ENCODE assay signal across 20 cellular contexts in the genomic region with DNA sequence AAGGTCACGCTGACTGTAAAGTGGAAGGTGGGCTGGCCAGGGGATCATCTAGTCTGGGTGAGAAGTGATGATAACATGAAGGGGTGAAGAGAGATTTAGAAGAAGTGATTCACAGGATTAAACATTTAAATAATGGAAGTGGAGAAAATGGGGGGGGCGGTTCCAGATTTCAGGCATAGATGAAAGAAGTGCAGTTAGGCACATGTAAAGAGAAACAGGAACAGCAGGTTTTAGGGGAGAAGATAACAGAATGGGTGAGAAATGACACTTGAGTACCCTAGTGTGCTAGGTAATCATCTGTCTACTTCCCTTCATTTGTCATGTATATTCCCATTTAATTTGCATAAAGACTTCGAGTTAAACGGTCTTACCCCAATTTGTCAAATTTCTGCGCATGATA. TPM values are rescaled to one million over a fixed set of nuclear protein-coding genes. Genes with fewer than 3 reads are reported as not detected.
DNase-seq lines count a peak whose midpoint lies in the region; ATAC-seq and TF ChIP-seq lines count a peak whose summit lies in the region.
"Had no signal": no experiment of that assay in that cellular context is flagged by ENCODE, and none has a peak within 500 bp of the region (broad histone marks: within the 10 kb centered on the region; RNA-seq: fewer than 3 reads in every experiment).

No MANE protein-coding gene starts in this region.

- no peak overlapping the region for H3K4me3 ChIP-seq in PC-9
- H3K4me3 ChIP-seq: esophagus muscularis mucosa, left lung, thoracic aorta had no signal

- H3K36me3 Mint-ChIP-seq in stimulated activated naive CD8-positive, alpha-beta T cell treated with anti-CD3 and anti-CD28 coated beads, Interleukin-15, Interleukin-2, amounts not matched to agents 100 ng/mL and 50 ng/mL, for 24 hours (ENCODE audit: low read depth), result peaks cover 59% of the 10 kb centered on the region
- H3K36me3 Mint-ChIP-seq: CD8-positive, alpha-beta T cell had no signal

- peak overlapping the region; percentile 32 for H3K27ac ChIP-seq in PC-9
- H3K27ac ChIP-seq in caudate nucleus (ENCODE audit: low read depth, low read length), result peak overlapping the region; percentile 4
- H3K27ac ChIP-seq: esophagus muscularis mucosa, HL-60, left lung, thoracic aorta had no signal

- peaks cover 46% of the 10 kb centered on the region for H3K36me3 ChIP-seq in PC-9 (ENCODE audit: low read depth)
- H3K36me3 ChIP-seq: thoracic aorta had no signal

- no peak for ATAC-seq in HG02981 (IDR thresholded peaks at IDR 0.05; ENCODE audit: unreplicated experiment)
- ATAC-seq: CD8-positive, alpha-beta T cell; left lung had no signal

- no peak overlapping the region for H3K27ac Mint-ChIP-seq in stimulated activated naive CD8-positive, alpha-beta T cell treated with anti-CD3 and anti-CD28 coated beads, Interleukin-15, Interleukin-2, amounts not matched to agents 100 ng/mL and 50 ng/mL, for 24 hours
- H3K27ac Mint-ChIP-seq: activated CD4-positive, alpha-beta T cell treated with anti-CD3 and anti-CD28 coated beads, Interleukin-2, amount 10 ng/mL, durations not matched to agents 7 days and 5 days; CD8-positive, alpha-beta T cell had no signal

- peak overlapping the region; percentile 4 for H3K4me3 Mint-ChIP-seq in stimulated activated naive CD8-positive, alpha-beta T cell treated with anti-CD3 and anti-CD28 coated beads, Interleukin-15, Interleukin-2, amounts not matched to agents 100 ng/mL and 50 ng/mL, for 24 hours
- H3K4me3 Mint-ChIP-seq: activated CD4-positive, alpha-beta T cell treated with anti-CD3 and anti-CD28 coated beads, Interleukin-2, amount 10 ng/mL, durations not matched to agents 7 days and 5 days; activated T-cell treated with anti-CD3 and anti-CD28 coated beads, Interleukin-2, amount 50 U/mL, for 4 hours; CD8-positive, alpha-beta T cell; IgD-negative memory B cell had no signal

- DNase-seq in activated T-cell treated with anti-CD3 and anti-CD28 coated beads, Interleukin-2, amount 50 U/mL, for 48 hours, result peak; percentile 31 to 35
- DNase-seq in activated T-cell treated with anti-CD3 and anti-CD28 coated beads for 4 hours, result no peak
- DNase-seq in PC-9, result peak in 1 of 2 experiments; percentile 69
- DNase-seq in caudate nucleus (lab: John Stamatoyannopoulos, UW), result no peak
- no peak for DNase-seq in islet precursor cell
- no peak for DNase-seq in stimulated activated CD4-positive, alpha-beta T cell treated with anti-CD3 and anti-CD28 coated beads, Interleukin-4, amount 100 ng/mL, for 4 hours
- DNase-seq: activated CD4-positive, alpha-beta T cell treated with anti-CD3 and anti-CD28 coated beads, Interleukin-2, amount 10 ng/mL, durations not matched to agents 7 days and 5 days; activated T-cell treated with anti-CD3 and anti-CD28 coated beads, Interleukin-2, amount 50 U/mL, for 4 hours; CD8-positive, alpha-beta T cell; cerebellar nuclear complex; effector CD4-positive, alpha-beta T cell; left lung; NCI-H1694 treated with DMSO at 0.1 percent for 48 hours; NCI-H446 had no signal

- H3K9me3 Mint-ChIP-seq in stimulated activated naive CD8-positive, alpha-beta T cell treated with anti-CD3 and anti-CD28 coated beads, Interleukin-15, Interleukin-2, amounts not matched to agents 100 ng/mL and 50 ng/mL, for 24 hours, result no peaks in the 10 kb centered on the region
- H3K9me3 Mint-ChIP-seq: activated CD4-positive, alpha-beta T cell treated with anti-CD3 and anti-CD28 coated beads, Interleukin-2, amount 10 ng/mL, durations not matched to agents 7 days and 5 days; activated T-cell treated with anti-CD3 and anti-CD28 coated beads, Interleukin-2, amount 50 U/mL, for 4 hours; CD8-positive, alpha-beta T cell; IgD-negative memory B cell had no signal

- H2AFZ ChIP-seq in PC-9, result no peak overlapping the region

- peaks cover 98% of the 10 kb centered on the region for H3K79me2 ChIP-seq in PC-9 (ENCODE audit: low read depth)

- no peaks in the 10 kb centered on the region for H3K9me3 ChIP-seq in PC-9 (ENCODE audit: insufficient read depth, low read depth)
- H3K9me3 ChIP-seq: esophagus muscularis mucosa, left lung, thoracic aorta had no signal

- intact Hi-C loops in PC-9 (cut with micrococcal nuclease; ENCODE audit: unreplicated experiment), result loop anchor here (5.0 kb wide), 1 partner anchor 476 kb away; a partner anchor contains a TSS

- no TSS peak for BruUV-seq in PC-9 (replicated peaks; lab: Mats Ljungman, UMichigan)

- H3K27me3 Mint-ChIP-seq in stimulated activated naive CD8-positive, alpha-beta T cell treated with anti-CD3 and anti-CD28 coated beads, Interleukin-15, Interleukin-2, amounts not matched to agents 100 ng/mL and 50 ng/mL, for 24 hours, result no peaks in the 10 kb centered on the region
- H3K27me3 Mint-ChIP-seq: activated CD4-positive, alpha-beta T cell treated with anti-CD3 and anti-CD28 coated beads, Interleukin-2, amount 10 ng/mL, durations not matched to agents 7 days and 5 days had no signal

- peak overlapping the region; percentile 50 for H3K4me2 ChIP-seq in PC-9

- H3F3A ChIP-seq in PC-9 (ENCODE audit: insufficient read depth, low read depth), result peaks cover 49% of the 10 kb centered on the region

- no peaks in the 10 kb centered on the region for H3K27me3 ChIP-seq in PC-9 (ENCODE audit: insufficient read depth, low read depth)
- H3K27me3 ChIP-seq: esophagus muscularis mucosa, left lung had no signal

- no peaks in the 10 kb centered on the region for H3K9me2 ChIP-seq in PC-9 (ENCODE audit: insufficient read depth)

- CTCF ChIA-PET in PC-9 (lab: Charles Lee), result interaction anchor here (0.6 to 1.0 kb wide), 2 partner anchors 13 to 84 kb away, joined by 4 to 8 read pairs; no protein-coding TSS in a partner anchor

- peaks cover 62% of the 10 kb centered on the region for H3K4me1 ChIP-seq in PC-9 (replicated peaks; ENCODE audit: insufficient read depth)
- H3K4me1 ChIP-seq: esophagus muscularis mucosa had no signal

- TF ChIP-seq CTCF in PC-9 (conservative IDR thresholded peaks at IDR 0.05), result no peak

- POLR2A ChIA-PET in PC-9 (lab: Charles Lee; ENCODE audit: unreplicated experiment), result no interaction called here

- peaks cover 9% of the 10 kb centered on the region for H3K4me1 Mint-ChIP-seq in stimulated activated naive CD8-positive, alpha-beta T cell treated with anti-CD3 and anti-CD28 coated beads, Interleukin-15, Interleukin-2, amounts not matched to agents 100 ng/mL and 50 ng/mL, for 24 hours (ENCODE audit: low read depth)
- H3K4me1 Mint-ChIP-seq: IgD-negative memory B cell had no signal

- no peaks in the 10 kb centered on the region for H4K20me1 ChIP-seq in PC-9 (ENCODE audit: insufficient read depth)

RNA-seq across cellular contexts. Expression of a gene that starts 15.3 kb away (rescaled TPM):
- total RNA-seq in PC-9 (2021), result 30.7 and 33.6 TPM in 2 replicates

Comparison
In these comparisons a context has a peak if more than half of its experiments do, and no peak if none do; other contexts are left out.
1. DNase-seq: peak in activated T-cell treated with anti-CD3 and anti-CD28 coated beads, Interleukin-2, amount 50 U/mL, for 48 hours (2 of 2); none in activated T-cell treated with anti-CD3 and anti-CD28 coated beads for 4 hours (single experiment), caudate nucleus (0 of 61), islet precursor cell (single experiment) and stimulated activated CD4-positive, alpha-beta T cell treated with anti-CD3 and anti-CD28 coated beads, Interleukin-4, amount 100 ng/mL, for 4 hours (0 of 2).